In genomic region chr9:95193480-95193879, GRCh38 we compare ENCODE assay signal across 9 cellular contexts.
"Had no signal": no experiment of that assay in that cellular context is flagged by ENCODE, and none has a peak within 500 bp of the region (broad histone marks: within the 10 kb centered on the region; RNA-seq: fewer than 3 reads in every experiment).

No MANE protein-coding gene starts in this region.

- DNase-seq: GM23248, GOT3, HCEC 1CT, KBM-7 had no signal

- H3K4me3 Mint-ChIP-seq: H9, IgD-negative memory B cell had no signal

- H3K4me3 ChIP-seq: GM23248 had no signal

- H2AFZ ChIP-seq: GM23248 had no signal

- H3K27ac ChIP-seq: GM23248, HL-60 had no signal

- ATAC-seq: HepG2 had no signal

- FAIRE-seq: H54, HepG2 had no signal

- H3K27ac Mint-ChIP-seq: H9, IgD-negative memory B cell had no signal

- H3K9me3 Mint-ChIP-seq: H9 had no signal

- H3K9ac ChIP-seq: GM23248 had no signal

- H3K27me3 Mint-ChIP-seq: IgD-negative memory B cell had no signal
